1 cellular context compared by ENCODE assay signal in the genomic region with DNA sequence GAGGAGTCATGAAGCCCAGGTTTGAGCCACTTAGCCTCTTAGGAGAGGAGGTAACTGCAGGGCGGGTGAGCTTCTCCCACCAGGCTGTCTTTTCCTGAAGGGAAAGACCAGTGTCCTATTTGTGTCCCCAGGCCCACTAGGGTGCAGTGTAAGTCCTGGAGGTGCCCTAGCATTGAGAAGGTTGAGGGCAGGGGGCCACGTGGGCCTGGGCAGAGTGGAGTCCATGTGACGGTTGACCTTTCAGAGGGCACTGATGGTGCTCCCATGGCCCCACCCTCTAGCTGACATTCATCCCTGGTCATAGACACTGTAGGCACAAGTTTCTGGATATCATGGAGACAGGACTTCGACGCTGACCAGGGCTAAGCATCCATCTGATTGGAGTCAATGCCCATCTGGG.
TF ChIP-seq lines count a peak whose summit lies in the region.

No MANE protein-coding gene starts in this region.

TF ChIP-seq in HepG2, 621 proteins besides CTCF, POLR2A, EP300 and RAD21 (continued from another document):
- no peak for TF ChIP-seq TSC22D2 (CRISPR knock-in tag; IDR thresholded peaks at IDR 0.05; ENCODE audit: borderline replicate concordance)
- TF ChIP-seq, protein P1, sequence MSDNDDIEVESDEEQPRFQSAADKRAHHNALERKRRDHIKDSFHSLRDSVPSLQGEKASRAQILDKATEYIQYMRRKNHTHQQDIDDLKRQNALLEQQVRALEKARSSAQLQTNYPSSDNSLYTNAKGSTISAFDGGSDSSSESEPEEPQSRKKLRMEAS (IDR thresholded peaks at IDR 0.05) = no peak
- TF ChIP-seq, protein P2, sequence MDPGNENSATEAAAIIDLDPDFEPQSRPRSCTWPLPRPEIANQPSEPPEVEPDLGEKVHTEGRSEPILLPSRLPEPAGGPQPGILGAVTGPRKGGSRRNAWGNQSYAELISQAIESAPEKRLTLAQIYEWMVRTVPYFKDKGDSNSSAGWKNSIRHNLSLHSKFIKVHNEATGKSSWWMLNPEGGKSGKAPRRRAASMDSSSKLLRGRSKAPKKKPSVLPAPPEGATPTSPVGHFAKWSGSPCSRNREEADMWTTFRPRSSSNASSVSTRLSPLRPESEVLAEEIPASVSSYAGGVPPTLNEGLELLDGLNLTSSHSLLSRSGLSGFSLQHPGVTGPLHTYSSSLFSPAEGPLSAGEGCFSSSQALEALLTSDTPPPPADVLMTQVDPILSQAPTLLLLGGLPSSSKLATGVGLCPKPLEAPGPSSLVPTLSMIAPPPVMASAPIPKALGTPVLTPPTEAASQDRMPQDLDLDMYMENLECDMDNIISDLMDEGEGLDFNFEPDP (CRISPR knock-in tag; conservative IDR thresholded peaks at IDR 0.05) = no peak
- TF ChIP-seq, protein P3, sequence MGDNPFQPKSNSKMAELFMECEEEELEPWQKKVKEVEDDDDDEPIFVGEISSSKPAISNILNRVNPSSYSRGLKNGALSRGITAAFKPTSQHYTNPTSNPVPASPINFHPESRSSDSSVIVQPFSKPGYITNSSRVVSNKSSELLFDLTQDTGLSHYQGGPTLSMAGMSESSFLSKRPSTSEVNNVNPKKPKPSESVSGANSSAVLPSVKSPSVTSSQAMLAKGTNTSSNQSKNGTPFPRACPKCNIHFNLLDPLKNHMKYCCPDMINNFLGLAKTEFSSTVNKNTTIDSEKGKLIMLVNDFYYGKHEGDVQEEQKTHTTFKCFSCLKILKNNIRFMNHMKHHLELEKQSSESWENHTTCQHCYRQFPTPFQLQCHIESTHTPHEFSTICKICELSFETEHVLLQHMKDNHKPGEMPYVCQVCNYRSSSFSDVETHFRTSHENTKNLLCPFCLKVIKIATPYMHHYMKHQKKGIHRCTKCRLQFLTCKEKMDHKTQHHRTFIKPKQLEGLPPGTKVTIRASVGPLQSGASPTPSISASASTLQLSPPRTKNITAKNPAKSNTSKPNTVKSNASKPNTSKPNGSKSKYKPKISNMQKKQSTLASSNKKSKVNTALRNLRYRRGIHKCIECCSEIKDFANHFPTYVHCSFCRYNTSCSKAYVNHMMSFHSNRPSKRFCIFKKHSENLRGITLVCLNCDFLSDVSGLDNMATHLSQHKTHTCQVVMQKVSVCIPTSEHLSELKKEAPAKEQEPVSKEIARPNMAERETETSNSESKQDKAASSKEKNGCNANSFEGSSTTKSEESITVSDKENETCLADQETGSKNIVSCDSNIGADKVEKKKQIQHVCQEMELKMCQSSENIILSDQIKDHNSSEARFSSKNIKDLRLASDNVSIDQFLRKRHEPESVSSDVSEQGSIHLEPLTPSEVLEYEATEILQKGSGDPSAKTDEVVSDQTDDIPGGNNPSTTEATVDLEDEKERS (CRISPR knock-in tag; IDR thresholded peaks at IDR 0.05) = no peak
- TF ChIP-seq, protein P4, sequence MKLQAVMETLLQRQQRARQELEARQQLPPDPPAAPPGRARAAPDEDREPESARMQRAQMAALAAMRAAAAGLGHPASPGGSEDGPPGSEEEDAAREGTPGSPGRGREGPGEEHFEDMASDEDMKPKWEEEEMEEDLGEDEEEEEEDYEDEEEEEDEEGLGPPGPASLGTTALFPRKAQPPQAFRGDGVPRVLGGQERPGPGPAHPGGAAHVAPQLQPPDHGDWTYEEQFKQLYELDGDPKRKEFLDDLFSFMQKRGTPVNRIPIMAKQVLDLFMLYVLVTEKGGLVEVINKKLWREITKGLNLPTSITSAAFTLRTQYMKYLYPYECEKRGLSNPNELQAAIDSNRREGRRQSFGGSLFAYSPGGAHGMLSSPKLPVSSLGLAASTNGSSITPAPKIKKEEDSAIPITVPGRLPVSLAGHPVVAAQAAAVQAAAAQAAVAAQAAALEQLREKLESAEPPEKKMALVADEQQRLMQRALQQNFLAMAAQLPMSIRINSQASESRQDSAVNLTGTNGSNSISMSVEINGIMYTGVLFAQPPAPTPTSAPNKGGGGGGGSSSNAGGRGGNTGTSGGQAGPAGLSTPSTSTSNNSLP (IDR thresholded peaks at IDR 0.05; ENCODE audit: low read depth, low read length) = no peak
